1 cellular context compared by ENCODE assay signal in the genomic region with DNA sequence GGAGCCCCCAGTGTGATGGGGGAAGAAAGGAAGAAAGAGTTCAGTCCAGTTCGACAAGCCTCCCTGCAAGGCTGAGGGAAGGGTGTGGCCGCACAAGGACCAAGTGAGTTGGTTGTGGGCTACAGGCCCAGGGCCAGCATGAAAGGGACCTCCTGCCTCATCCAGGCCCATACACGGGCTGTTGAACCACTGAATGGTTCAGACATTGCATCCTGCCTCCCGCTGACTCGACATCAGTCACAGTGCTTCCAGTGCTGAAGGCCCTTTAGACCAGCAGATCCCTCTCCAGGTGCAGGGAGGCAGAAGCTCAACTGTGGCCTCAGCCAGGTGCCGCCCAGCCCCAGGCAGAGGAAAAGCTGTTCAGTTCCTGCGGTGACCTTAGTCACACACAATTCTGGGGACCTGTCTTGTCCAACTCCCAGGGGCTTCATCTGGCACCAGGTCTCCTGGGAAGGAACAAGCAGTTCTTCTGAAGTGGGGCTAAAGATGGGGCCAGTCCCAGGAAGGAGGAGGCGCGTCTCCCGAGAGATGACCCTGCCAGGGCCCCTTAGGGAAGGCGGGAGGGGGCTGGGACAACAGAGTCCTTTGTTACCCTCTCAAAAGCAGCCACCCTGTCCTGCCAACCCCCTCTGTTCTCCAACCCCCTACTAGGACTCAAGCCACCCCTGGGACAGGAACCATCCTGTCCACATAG.
TF ChIP-seq lines count a peak whose summit lies in the region.

No MANE protein-coding gene starts in this region.

TF ChIP-seq in HCT116, 20 proteins besides CTCF, POLR2A, EP300 and RAD21 (continued from another document):
- TF ChIP-seq JUND (IDR thresholded peaks at IDR 0.05) (no peak), CEBPB (IDR thresholded peaks at IDR 0.05; ENCODE audit: low read depth) (no peak), TCF7L2 (IDR thresholded peaks at IDR 0.05; ENCODE audit: borderline replicate concordance, extremely low read depth, insufficient read depth, insufficient read length) (no peak), SIN3A (IDR thresholded peaks at IDR 0.05; ENCODE audit: low read depth) (no peak), FOSL1 (IDR thresholded peaks at IDR 0.05; ENCODE audit: low read depth) (no peak), POLR2AphosphoS5 (IDR thresholded peaks at IDR 0.05; ENCODE audit: low read depth, low read length) (no peak), EZH2phosphoT487 (IDR thresholded peaks at IDR 0.05; ENCODE audit: borderline replicate concordance) (no peak), YY1 (IDR thresholded peaks at IDR 0.05; ENCODE audit: extremely low read depth, insufficient replicate concordance, low read depth, low read length) (no peak), EGR1 (IDR thresholded peaks at IDR 0.05; ENCODE audit: low read depth) (no peak), ZFX (IDR thresholded peaks at IDR 0.05) (no peak)
- TF ChIP-seq, protein P1, sequence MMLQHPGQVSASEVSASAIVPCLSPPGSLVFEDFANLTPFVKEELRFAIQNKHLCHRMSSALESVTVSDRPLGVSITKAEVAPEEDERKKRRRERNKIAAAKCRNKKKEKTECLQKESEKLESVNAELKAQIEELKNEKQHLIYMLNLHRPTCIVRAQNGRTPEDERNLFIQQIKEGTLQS (IDR thresholded peaks at IDR 0.05): no peak
- TF ChIP-seq, protein P2, sequence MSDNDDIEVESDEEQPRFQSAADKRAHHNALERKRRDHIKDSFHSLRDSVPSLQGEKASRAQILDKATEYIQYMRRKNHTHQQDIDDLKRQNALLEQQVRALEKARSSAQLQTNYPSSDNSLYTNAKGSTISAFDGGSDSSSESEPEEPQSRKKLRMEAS (IDR thresholded peaks at IDR 0.05): no peak
